1 cellular context compared by ENCODE assay signal in genomic region chr11:11813288-11813962, GRCh38.
TF ChIP-seq lines count a peak whose summit lies in the region.

No MANE protein-coding gene starts in this region.

TF ChIP-seq in HepG2, 621 proteins besides CTCF, POLR2A, EP300 and RAD21 (continued from another document):
- TF ChIP-seq NFYC (CRISPR knock-in tag; IDR thresholded peaks at IDR 0.05) (no peak), JUND (CRISPR knock-in tag; IDR thresholded peaks at IDR 0.05) (peak; percentile 78), SMARCE1 (IDR thresholded peaks at IDR 0.05; ENCODE audit: borderline replicate concordance) (no peak), ZNF138 (CRISPR knock-in tag; IDR thresholded peaks at IDR 0.05; ENCODE audit: low read depth) (no peak), FOXA3 (CRISPR knock-in tag; IDR thresholded peaks at IDR 0.05) (peak; percentile 83), ZNF275 (CRISPR knock-in tag; IDR thresholded peaks at IDR 0.05; ENCODE audit: borderline replicate concordance) (0 out of 2 replicates have a peak, but pooled peaks have one; percentile 31), ZNF788 (CRISPR knock-in tag; IDR thresholded peaks at IDR 0.05; ENCODE audit: borderline replicate concordance) (0 out of 2 replicates have a peak, but pooled peaks have one; percentile 35), MYPOP (CRISPR knock-in tag; IDR thresholded peaks at IDR 0.05) (no peak), PITX1 (CRISPR knock-in tag; IDR thresholded peaks at IDR 0.05) (no peak), HCFC1 (IDR thresholded peaks at IDR 0.05; ENCODE audit: low read depth, low read length) (no peak), TBX3 (IDR thresholded peaks at IDR 0.05; ENCODE audit: borderline replicate concordance) (peak; percentile 76; the same call in 1 of the 2 replicates), TERF1 (CRISPR knock-in tag; IDR thresholded peaks at IDR 0.05) (no peak), ZBTB25 (CRISPR knock-in tag; IDR thresholded peaks at IDR 0.05) (no peak), MAZ (IDR thresholded peaks at IDR 0.05; ENCODE audit: borderline replicate concordance, low read depth, low read length) (no peak), MAZ (CRISPR knock-in tag; IDR thresholded peaks at IDR 0.05; ENCODE audit: low read depth) (no peak), RFXAP (CRISPR knock-in tag; IDR thresholded peaks at IDR 0.05; ENCODE audit: borderline replicate concordance) (no peak), POLR2AphosphoS2 (IDR thresholded peaks at IDR 0.05; ENCODE audit: low read depth, low read length) (no peak), ZNF296 (CRISPR knock-in tag; conservative IDR thresholded peaks at IDR 0.05) (no peak), RBM22 (optimal IDR thresholded peaks at IDR 0.05; ENCODE audit: low read length) (no peak), NR2F2 (IDR thresholded peaks at IDR 0.05; ENCODE audit: borderline replicate concordance, low read depth) (no peak), ARID5B (CRISPR knock-in tag; IDR thresholded peaks at IDR 0.05) (peak; percentile 90), TRAFD1 (CRISPR knock-in tag; IDR thresholded peaks at IDR 0.05; ENCODE audit: borderline replicate concordance) (no peak), LBX2 (CRISPR knock-in tag; IDR thresholded peaks at IDR 0.05; ENCODE audit: borderline replicate concordance) (no peak), HMGXB3 (CRISPR knock-in tag; IDR thresholded peaks at IDR 0.05; ENCODE audit: borderline replicate concordance) (no peak), ZNF3 (CRISPR knock-in tag; IDR thresholded peaks at IDR 0.05) (no peak), USF2 (IDR thresholded peaks at IDR 0.05; ENCODE audit: low read depth, low read length) (no peak), USF2 (CRISPR knock-in tag; IDR thresholded peaks at IDR 0.05; ENCODE audit: borderline replicate concordance) (no peak), NR2F6 (IDR thresholded peaks at IDR 0.05) (0 out of 2 replicates have a peak, but pooled peaks have one; percentile 20), NR2F6 (CRISPR knock-in tag; IDR thresholded peaks at IDR 0.05) (peak; percentile 31; the same call in 1 of the 2 replicates), ZFP62 (CRISPR knock-in tag; IDR thresholded peaks at IDR 0.05) (no peak)
